ENCODE assay signal across 9 cellular contexts in genomic region chr5:173781432-173781825, GRCh38.
A peak's percentile ranks its signal among the peaks of the same experiment; 100 is the strongest.
DNase-seq lines count a peak whose midpoint lies in the region; ATAC-seq and TF ChIP-seq lines count a peak whose summit lies in the region.
"Had no signal": no experiment of that assay in that cellular context is flagged by ENCODE, and none has a peak within 500 bp of the region (broad histone marks: within the 10 kb centered on the region; RNA-seq: fewer than 3 reads in every experiment).

No MANE protein-coding gene starts in this region.

- no peak for ATAC-seq in stimulated activated effector memory CD8-positive, alpha-beta T cell treated with anti-CD3 and anti-CD28 coated beads, Interleukin-12 subunit alpha, Interleukin-12 subunit beta, amount 100 ng/mL, for 72 hours
- no peak for ATAC-seq in HG03039 (IDR thresholded peaks at IDR 0.05; ENCODE audit: unreplicated experiment)
- ATAC-seq in HG03175 (IDR thresholded peaks at IDR 0.05; ENCODE audit: unreplicated experiment), result no peak
- ATAC-seq in GM18505 (IDR thresholded peaks at IDR 0.05; ENCODE audit: unreplicated experiment), result no peak

- H2AFZ ChIP-seq in H9 (ENCODE audit: low read length), result no peak overlapping the region

- H3K9me3 Mint-ChIP-seq in activated T-helper 2 cell treated with anti-CD3 and anti-CD28 coated beads, Interferon-gamma antibody, Interleukin-2, Interleukin-4, amounts not matched to agents 10 μg/mL and 5 μg/mL and 100 μg/mL, durations not matched to agents 14 hours and 24 hours and 36 hours, result no peaks in the 10 kb centered on the region
- H3K9me3 Mint-ChIP-seq in immature natural killer cell (no peaks in the 10 kb centered on the region), H9 (no peaks in the 10 kb centered on the region)
- H3K9me3 Mint-ChIP-seq in stimulated activated effector memory CD8-positive, alpha-beta T cell treated with anti-CD3 and anti-CD28 coated beads, Interleukin-12 subunit alpha, Interleukin-12 subunit beta, amount 100 ng/mL, for 72 hours, result no peaks in the 10 kb centered on the region

- TF ChIP-seq CTCF in H9 (conservative IDR thresholded peaks at IDR 0.05), result no peak

- no peaks in the 10 kb centered on the region for H3K79me2 ChIP-seq in H9 (ENCODE audit: insufficient read depth, low read length)

- peaks cover 2% of the 10 kb centered on the region for H3K4me1 ChIP-seq in H9 (ENCODE audit: insufficient read depth, low read length)

- no peaks in the 10 kb centered on the region for H4K20me1 ChIP-seq in H9 (ENCODE audit: control insufficient read depth, insufficient read depth, insufficient read length)

- no peaks in the 10 kb centered on the region for H3K79me1 ChIP-seq in H9 (ENCODE audit: insufficient read depth, low read depth, low read length, poor library complexity, severe bottlenecking)

- no peaks in the 10 kb centered on the region for H3K27me3 Mint-ChIP-seq in activated T-helper 2 cell treated with anti-CD3 and anti-CD28 coated beads, Interferon-gamma antibody, Interleukin-2, Interleukin-4, amounts not matched to agents 10 μg/mL and 5 μg/mL and 100 μg/mL, durations not matched to agents 14 hours and 24 hours and 36 hours (ENCODE audit: low read depth)
- H3K27me3 Mint-ChIP-seq in immature natural killer cell (ENCODE audit: low read depth in 3 of 3) (peaks cover 0 to 7% (median 7%) of the 10 kb centered on the region in 3 donors), H9 (ENCODE audit: low read depth) (no peaks in the 10 kb centered on the region; the same call in 1 of the 2 replicates)

- no peak for TF ChIP-seq POLR2A in GM18505 (IDR thresholded peaks at IDR 0.05; ENCODE audit: borderline replicate concordance, extremely low read depth, insufficient read depth, insufficient read length)

- H3K27me3 ChIP-seq in H9 (ENCODE audit: insufficient read depth, low read length), result no peaks in the 10 kb centered on the region

- H2AK5ac ChIP-seq in H9 (ENCODE audit: insufficient read length, low read length), result no peak overlapping the region

- H3K4me2 ChIP-seq in H9 (ENCODE audit: insufficient read depth, insufficient read length, low read length), result no peak overlapping the region

- no peaks in the 10 kb centered on the region for H3K9me3 ChIP-seq in H9 (ENCODE audit: control insufficient read depth, low read depth, low read length)

- H2BK120ac ChIP-seq in H9 (ENCODE audit: low read depth, low read length, poor library complexity, severe bottlenecking), result no peak overlapping the region

- no peak overlapping the region for H4K8ac ChIP-seq in H9 (replicated peaks; ENCODE audit: insufficient read length, low read depth, low read length)

- no peaks in the 10 kb centered on the region for H3K36me3 Mint-ChIP-seq in activated T-helper 2 cell treated with anti-CD3 and anti-CD28 coated beads, Interferon-gamma antibody, Interleukin-2, Interleukin-4, amounts not matched to agents 10 μg/mL and 5 μg/mL and 100 μg/mL, durations not matched to agents 14 hours and 24 hours and 36 hours (ENCODE audit: low read depth)
- no peaks in the 10 kb centered on the region for H3K36me3 Mint-ChIP-seq in immature natural killer cell
- H3K36me3 Mint-ChIP-seq in stimulated activated effector memory CD8-positive, alpha-beta T cell treated with anti-CD3 and anti-CD28 coated beads, Interleukin-12 subunit alpha, Interleukin-12 subunit beta, amount 100 ng/mL, for 72 hours, result no peaks in the 10 kb centered on the region
- H3K36me3 Mint-ChIP-seq in H9 (ENCODE audit: insufficient read depth in 1 of 3, low read depth in 3 of 3), result no peaks in the 10 kb centered on the region

- no peak overlapping the region for H2BK20ac ChIP-seq in H9 (ENCODE audit: low read depth, low read length, poor library complexity, severe bottlenecking)

- peak overlapping the region; percentile 67 for H3K27ac Mint-ChIP-seq in activated T-helper 2 cell treated with anti-CD3 and anti-CD28 coated beads, Interferon-gamma antibody, Interleukin-2, Interleukin-4, amounts not matched to agents 10 μg/mL and 5 μg/mL and 100 μg/mL, durations not matched to agents 14 hours and 24 hours and 36 hours
- H3K27ac Mint-ChIP-seq in immature natural killer cell (peak overlapping the region in 5 of 6 donors; percentile 22 to 65 (median 48)), H9 (no peak overlapping the region)
- peak overlapping the region; percentile 82 for H3K27ac Mint-ChIP-seq in stimulated activated effector memory CD8-positive, alpha-beta T cell treated with anti-CD3 and anti-CD28 coated beads, Interleukin-12 subunit alpha, Interleukin-12 subunit beta, amount 100 ng/mL, for 72 hours

- peak; percentile 24 for DNase-seq in HT-29 (ENCODE audit: low spot score)
- DNase-seq in activated T-helper 2 cell treated with anti-CD3 and anti-CD28 coated beads, Interferon-gamma antibody, Interleukin-2, Interleukin-4, amounts not matched to agents 10 μg/mL and 5 μg/mL and 100 μg/mL, durations not matched to agents 14 hours and 24 hours and 36 hours (ENCODE audit: low spot score), result no peak
- DNase-seq in immature natural killer cell, result no peak
- DNase-seq in stimulated activated effector memory CD8-positive, alpha-beta T cell treated with anti-CD3 and anti-CD28 coated beads, Interleukin-12 subunit alpha, Interleukin-12 subunit beta, amount 100 ng/mL, for 72 hours (ENCODE audit: low spot score in 2 of 2), result no peak
- DNase-seq in H9, result no peak
- DNase-seq: NCI-H1417 treated with DMSO at 0.1 percent for 48 hours had no signal

- H2BK15ac ChIP-seq in H9 (ENCODE audit: low read depth, low read length), result no peak overlapping the region

- H3K18ac ChIP-seq in H9 (ENCODE audit: insufficient read length, low read depth, low read length), result no peak overlapping the region

- H2BK5ac ChIP-seq in H9 (ENCODE audit: insufficient read length, low read length), result no peak overlapping the region

- peaks cover 20% of the 10 kb centered on the region for H3K4me1 Mint-ChIP-seq in activated T-helper 2 cell treated with anti-CD3 and anti-CD28 coated beads, Interferon-gamma antibody, Interleukin-2, Interleukin-4, amounts not matched to agents 10 μg/mL and 5 μg/mL and 100 μg/mL, durations not matched to agents 14 hours and 24 hours and 36 hours (ENCODE audit: low read depth)
- peaks cover 9 to 13% of the 10 kb centered on the region in 2 donors for H3K4me1 Mint-ChIP-seq in immature natural killer cell
- peaks cover 5% of the 10 kb centered on the region for H3K4me1 Mint-ChIP-seq in stimulated activated effector memory CD8-positive, alpha-beta T cell treated with anti-CD3 and anti-CD28 coated beads, Interleukin-12 subunit alpha, Interleukin-12 subunit beta, amount 100 ng/mL, for 72 hours
- H3K4me1 Mint-ChIP-seq in H9, result peaks cover 23 to 33% of the 10 kb centered on the region in 2 experiments

- no peak overlapping the region for H3K9ac ChIP-seq in H9 (ENCODE audit: extremely low read depth, insufficient read length, low read length)

- H4K5ac ChIP-seq in H9 (ENCODE audit: insufficient read length, low read depth, low read length), result no peak overlapping the region

- H3K23me2 ChIP-seq in H9 (ENCODE audit: insufficient read length, low read depth, low read length, poor library complexity, severe bottlenecking), result no peaks in the 10 kb centered on the region

- H3K56ac ChIP-seq in H9 (ENCODE audit: insufficient read length, low read depth, low read length), result no peak overlapping the region

- no peak overlapping the region for H3K4ac ChIP-seq in H9 (ENCODE audit: low read depth, low read length)

- H2BK12ac ChIP-seq in H9 (ENCODE audit: insufficient read length, low read depth, low read length), result no peak overlapping the region

- intact Hi-C loops in activated T-helper 2 cell treated with anti-CD3 and anti-CD28 coated beads, Interferon-gamma antibody, Interleukin-2, Interleukin-4, amounts not matched to agents 10 μg/mL and 5 μg/mL and 100 μg/mL, durations not matched to agents 14 hours and 24 hours and 36 hours (cut with micrococcal nuclease), result loop anchor here (5.0 to 10.0 kb wide), 3 partner anchors 103 to 193 kb away; partner anchors contain the start of gene CPEB4

- H3K4me3 Mint-ChIP-seq in activated T-helper 2 cell treated with anti-CD3 and anti-CD28 coated beads, Interferon-gamma antibody, Interleukin-2, Interleukin-4, amounts not matched to agents 10 μg/mL and 5 μg/mL and 100 μg/mL, durations not matched to agents 14 hours and 24 hours and 36 hours (ENCODE audit: low read depth), result no peak overlapping the region
- peak overlapping the region in 2 of 5 donors; percentile 39 to 44 for H3K4me3 Mint-ChIP-seq in immature natural killer cell
- no peak overlapping the region for H3K4me3 Mint-ChIP-seq in stimulated activated effector memory CD8-positive, alpha-beta T cell treated with anti-CD3 and anti-CD28 coated beads, Interleukin-12 subunit alpha, Interleukin-12 subunit beta, amount 100 ng/mL, for 72 hours
- no peak overlapping the region for H3K4me3 Mint-ChIP-seq in H9

- WGBS in H9 (ENCODE audit: extremely low coverage, insufficient read length, low lambda C conversion rate), result no CpG with 5 or more reads among the region's 4 CpGs

- no peak overlapping the region for H4K91ac ChIP-seq in H9 (ENCODE audit: insufficient read length, low read depth, low read length)

- no peak overlapping the region for H3T11ph ChIP-seq in H9 (ENCODE audit: low read length)

- H3K27ac ChIP-seq in H9 (ENCODE audit: insufficient read length, low read depth, low read length), result no peak overlapping the region

- no peak overlapping the region for H3K14ac ChIP-seq in H9 (ENCODE audit: insufficient read depth, low read length)

- no peak overlapping the region for H3K23ac ChIP-seq in H9 (ENCODE audit: insufficient read length, low read depth, low read length)

Comparison
In these comparisons a context has a peak if more than half of its experiments do, and no peak if none do; other contexts are left out.
1. H3K27ac Mint-ChIP-seq: peak in activated T-helper 2 cell treated with anti-CD3 and anti-CD28 coated beads, Interferon-gamma antibody, Interleukin-2, Interleukin-4, amounts not matched to agents 10 μg/mL and 5 μg/mL and 100 μg/mL, durations not matched to agents 14 hours and 24 hours and 36 hours (single experiment), immature natural killer cell (5 of 6) and stimulated activated effector memory CD8-positive, alpha-beta T cell treated with anti-CD3 and anti-CD28 coated beads, Interleukin-12 subunit alpha, Interleukin-12 subunit beta, amount 100 ng/mL, for 72 hours (single experiment); none in H9 (0 of 3).